Comparison of ENCODE assay signal across 32 cellular contexts in genomic region chr12:101628669-101629068, GRCh38. TPM values are rescaled to one million over a fixed set of nuclear protein-coding genes. Genes with fewer than 3 reads are reported as not detected.
"Had no signal": no experiment of that assay in that cellular context is flagged by ENCODE, and none has a peak within 500 bp of the region (broad histone marks: within the 10 kb centered on the region; RNA-seq: fewer than 3 reads in every experiment).

No MANE protein-coding gene starts in this region.

- H3K36me3 ChIP-seq: brain microvascular endothelial cell, esophagus muscularis mucosa, gastroesophageal sphincter, heart right ventricle, WERI-Rb-1 had no signal

- H3K4me1 ChIP-seq: esophagus muscularis mucosa, foreskin keratinocyte, gastroesophageal sphincter, heart right ventricle had no signal

- H3K27me3 ChIP-seq: brain microvascular endothelial cell, esophagus muscularis mucosa, foreskin keratinocyte, gastroesophageal sphincter had no signal

- H3K27ac ChIP-seq: brain microvascular endothelial cell, coronary artery, dorsolateral prefrontal cortex, esophagus muscularis mucosa, foreskin keratinocyte, gastroesophageal sphincter, heart right ventricle, WERI-Rb-1 had no signal

- ATAC-seq: activated CD4-positive, CD25-positive, alpha-beta regulatory T cell treated with anti-CD3 and anti-CD28 coated beads, Interleukin-2, amount 50 U/mL, for 24 hours; activated CD8-positive, alpha-beta T cell treated with anti-CD3 and anti-CD28 coated beads for 36 hours; activated T-cell treated with anti-CD3 and anti-CD28 coated beads, Interleukin-2, amount 50 U/mL, for 4 hours; activated T-helper 17 cell treated with anti-CD3 and anti-CD28 coated beads, Interleukin-2, amount 50 U/mL, for 72 hours; foreskin keratinocyte; gastroesophageal sphincter; heart right ventricle; T-helper 17 cell had no signal

- H3K4me3 ChIP-seq: coronary artery, dorsolateral prefrontal cortex, esophagus muscularis mucosa, gastroesophageal sphincter, heart right ventricle had no signal

- DNase-seq: activated B cell treated with CpG ODN at 0.5 μM for 24 hours; activated CD4-positive, alpha-beta T cell treated with anti-CD3 and anti-CD28 coated beads for 48 hours; activated CD4-positive, alpha-beta T cell treated with anti-CD3 and anti-CD28 coated beads, Interleukin-2, amount 50 U/mL, for 1 hour; activated CD4-positive, alpha-beta T cell treated with anti-CD3 and anti-CD28 coated beads, Interleukin-2, amount 50 U/mL, for 48 hours; activated CD8-positive, alpha-beta memory T cell treated with anti-CD3 and anti-CD28 coated beads for 24 hours; activated CD8-positive, alpha-beta T cell treated with anti-CD3 and anti-CD28 coated beads for 36 hours; activated effector memory CD4-positive, alpha-beta T cell treated with Interleukin-2 at 50 U/mL for 16 hours; activated gamma-delta T cell treated with Interleukin-2 at 50 U/mL for 16 hours; activated naive CD4-positive, alpha-beta T cell treated with anti-CD3 and anti-CD28 coated beads, Interleukin-2, amount 50 U/mL, for 16 hours; activated naive CD4-positive, alpha-beta T cell treated with Interleukin-2 at 50 U/mL for 16 hours; activated T-cell treated with anti-CD3 and anti-CD28 coated beads, Interleukin-2, amount 50 U/mL, for 4 hours; amniotic stem cell; anterior cingulate cortex; brain microvascular endothelial cell; caudate nucleus; cerebellar nuclear complex; dorsolateral prefrontal cortex; effector memory CD4-positive, alpha-beta T cell; erythroblast; foreskin keratinocyte; heart right ventricle; T-helper 1 cell; T-helper 17 cell; T1000; WERI-Rb-1 had no signal

- H3K9me3 ChIP-seq: esophagus muscularis mucosa, gastroesophageal sphincter, heart right ventricle had no signal

- FAIRE-seq: astrocyte had no signal

RNA-seq across cellular contexts. Expression of gene MYBPC1, which starts 33.9 kb away (rescaled TPM):
- total RNA-seq: activated B cell treated with CpG ODN at 0.5 μM for 24 hours; activated CD8-positive, alpha-beta T cell treated with anti-CD3 and anti-CD28 coated beads for 36 hours; activated T-cell treated with anti-CD3 and anti-CD28 coated beads, Interleukin-2, amount 50 U/mL, for 4 hours; activated T-helper 17 cell treated with anti-CD3 and anti-CD28 coated beads, Interleukin-2, amount 50 U/mL, for 72 hours; astrocyte; foreskin keratinocyte; glomerular endothelial cell; T-helper 17 cell had no signal
- polyA plus RNA-seq: foreskin keratinocyte had no signal
